15 cellular contexts compared by ENCODE assay signal in genomic region chr2:122525341-122525740, GRCh38.
DNase-seq lines count a peak whose midpoint lies in the region; ATAC-seq and TF ChIP-seq lines count a peak whose summit lies in the region.
"Had no signal": no experiment of that assay in that cellular context is flagged by ENCODE, and none has a peak within 500 bp of the region (broad histone marks: within the 10 kb centered on the region; RNA-seq: fewer than 3 reads in every experiment).

No MANE protein-coding gene starts in this region.

- H4K8ac ChIP-seq in mesenchymal stem cell (ENCODE audit: low read length) = no peak overlapping the region

- H2BK15ac ChIP-seq in mesenchymal stem cell (ENCODE audit: low read depth, poor library complexity, severe bottlenecking) = no peak overlapping the region

- H3K27ac ChIP-seq in mesenchymal stem cell (ENCODE audit: low read length, poor library complexity, severe bottlenecking) = no peak overlapping the region
- H3K27ac ChIP-seq in aorta (ENCODE audit: low read depth in 1 of 2, low read length in 2 of 2) = no peak overlapping the region
- no peak overlapping the region for H3K27ac ChIP-seq in left lung
- no peak overlapping the region for H3K27ac ChIP-seq in OCI-LY7 (ENCODE audit: low read depth, low read length, poor library complexity, severe bottlenecking)
- no peak overlapping the region for H3K27ac ChIP-seq in esophagus muscularis mucosa (replicated peaks in 1 of 4)
- H3K27ac ChIP-seq: 22Rv1; BLaER1 treated with 17β-estradiol and CSF1 and Interleukin-3, amounts not matched to agents 10 nM and 100 nM; GM23248 had no signal

- CTCF ChIA-PET in OCI-LY7 (lab: Charles Lee; ENCODE audit: unreplicated experiment) = no interaction called here

- no peaks in the 10 kb centered on the region for H4K20me1 ChIP-seq in OCI-LY7 (ENCODE audit: insufficient read depth, low read length)
- H4K20me1 ChIP-seq: BLaER1 treated with 17β-estradiol and CSF1 and Interleukin-3, amounts not matched to agents 10 nM and 100 nM had no signal

- ATAC-seq in aorta (ENCODE audit: low FRiP score) (peak; percentile 24), left lung (no peak)

- H4K91ac ChIP-seq in mesenchymal stem cell (ENCODE audit: low read length) = no peak overlapping the region

- POLR2A ChIA-PET in OCI-LY7 (lab: Charles Lee) = no interaction called here

- H3K4ac ChIP-seq in mesenchymal stem cell (ENCODE audit: low read depth in 1 of 2, low read length in 2 of 2) = no peak overlapping the region

- no peak overlapping the region for H2BK12ac ChIP-seq in mesenchymal stem cell (ENCODE audit: low read length in 2 of 2)

- no peaks in the 10 kb centered on the region for H3K79me2 ChIP-seq in OCI-LY7 (ENCODE audit: insufficient read depth, low read depth, low read length)

- H3K27me3 ChIP-seq in mesenchymal stem cell (ENCODE audit: control insufficient read depth in 1 of 2, insufficient read depth in 1 of 2, low read length in 2 of 2) (no peaks in the 10 kb centered on the region), aorta (ENCODE audit: control insufficient read depth in 1 of 2, insufficient read depth in 2 of 2, low read length in 1 of 2) (no peaks in the 10 kb centered on the region), left lung (no peaks in the 10 kb centered on the region), esophagus muscularis mucosa (no peaks in the 10 kb centered on the region)
- H3K27me3 ChIP-seq: BLaER1 treated with 17β-estradiol and CSF1 and Interleukin-3, amounts not matched to agents 10 nM and 100 nM had no signal

- TF ChIP-seq EP300 in esophagus muscularis mucosa (IDR thresholded peaks at IDR 0.05) = no peak

- TF ChIP-seq CTCF in left lung (IDR thresholded peaks at IDR 0.05) (no peak), OCI-LY7 (conservative IDR thresholded peaks at IDR 0.05; ENCODE audit: low read length) (no peak), esophagus muscularis mucosa (IDR thresholded peaks at IDR 0.05) (no peak)

- H2BK120ac ChIP-seq in mesenchymal stem cell (ENCODE audit: low read depth, low read length) = no peak overlapping the region

- H2BK5ac ChIP-seq in mesenchymal stem cell (ENCODE audit: low read depth, low read length, poor library complexity, severe bottlenecking) = no peak overlapping the region

- no peaks in the 10 kb centered on the region for H3K4me1 ChIP-seq in mesenchymal stem cell (ENCODE audit: control insufficient read depth, insufficient read depth, low read depth, low read length)
- no peaks in the 10 kb centered on the region for H3K4me1 ChIP-seq in aorta (ENCODE audit: control insufficient read depth in 1 of 2, insufficient read depth in 2 of 2, low read length in 2 of 2)
- no peaks in the 10 kb centered on the region for H3K4me1 ChIP-seq in left lung
- H3K4me1 ChIP-seq in OCI-LY7 (ENCODE audit: insufficient read depth, low read length, poor library complexity, severe bottlenecking) = no peaks in the 10 kb centered on the region
- H3K4me1 ChIP-seq in esophagus muscularis mucosa = no peaks in the 10 kb centered on the region
- H3K4me1 ChIP-seq: BLaER1 treated with 17β-estradiol and CSF1 and Interleukin-3, amounts not matched to agents 10 nM and 100 nM had no signal

- H2AK5ac ChIP-seq in mesenchymal stem cell (ENCODE audit: low read length, severe bottlenecking) = no peak overlapping the region

- no TSS peak for BruUV-seq in OCI-LY7 (replicated peaks; lab: Mats Ljungman, UMichigan)

- H3K79me1 ChIP-seq in mesenchymal stem cell (replicated peaks; ENCODE audit: low read length, poor library complexity, severe bottlenecking) = no peaks in the 10 kb centered on the region

- no peak overlapping the region for H3K4me2 ChIP-seq in mesenchymal stem cell (ENCODE audit: low read length, poor library complexity, severe bottlenecking)
- H3K4me2 ChIP-seq in OCI-LY7 (ENCODE audit: low read length) = no peak overlapping the region
- H3K4me2 ChIP-seq: BLaER1 treated with 17β-estradiol and CSF1 and Interleukin-3, amounts not matched to agents 10 nM and 100 nM had no signal

- H2AFZ ChIP-seq in mesenchymal stem cell (ENCODE audit: low read depth, low read length) = no peak overlapping the region
- no peak overlapping the region for H2AFZ ChIP-seq in OCI-LY7 (ENCODE audit: low read length)
- H2AFZ ChIP-seq: GM23248 had no signal

- H3K9me3 ChIP-seq in mesenchymal stem cell (ENCODE audit: control insufficient read depth, low read length) (no peaks in the 10 kb centered on the region), aorta (ENCODE audit: control insufficient read depth, low read length) (no peaks in the 10 kb centered on the region), left lung (no peaks in the 10 kb centered on the region), OCI-LY7 (ENCODE audit: low read length) (no peaks in the 10 kb centered on the region), esophagus muscularis mucosa (no peaks in the 10 kb centered on the region)
- H3K9me3 ChIP-seq: BLaER1 treated with 17β-estradiol and CSF1 and Interleukin-3, amounts not matched to agents 10 nM and 100 nM had no signal

- no peak overlapping the region for H3K14ac ChIP-seq in mesenchymal stem cell (ENCODE audit: low read length in 2 of 2)

- 5% methylated on average over 1 of the region's 2 CpGs for WGBS in mesenchymal stem cell
- 14 to 31% methylated on average over 2 of the region's 2 CpGs for WGBS in aorta, 2 donors
- 64% methylated on average over 2 of the region's 2 CpGs for WGBS in esophagus muscularis mucosa

- H3K23ac ChIP-seq in mesenchymal stem cell (ENCODE audit: low read length in 2 of 2) = no peak overlapping the region

- no peak overlapping the region for H3K4me3 ChIP-seq in mesenchymal stem cell (ENCODE audit: insufficient read depth in 1 of 2, low read depth in 1 of 2, low read length in 2 of 2)
- no peak overlapping the region for H3K4me3 ChIP-seq in aorta (ENCODE audit: low read length in 2 of 2)
- H3K4me3 ChIP-seq in left lung = no peak overlapping the region
- H3K4me3 ChIP-seq in OCI-LY7 (ENCODE audit: low read depth, low read length, poor library complexity, severe bottlenecking) = no peak overlapping the region
- H3K4me3 ChIP-seq in esophagus muscularis mucosa = no peak overlapping the region
- H3K4me3 ChIP-seq: BLaER1 treated with 17β-estradiol and CSF1 and Interleukin-3, amounts not matched to agents 10 nM and 100 nM; GM23248 had no signal

- DNase-seq in NCI-H82 (lab: John Stamatoyannopoulos, UW) = peak; percentile 14
- no peak for DNase-seq in NCI-H82 treated with DMSO at 0.1 percent for 48 hours (lab: John Stamatoyannopoulos, UW; ENCODE audit: unreplicated experiment)
- DNase-seq in fibroblast of peridontal ligament (ENCODE audit: extremely low read depth) = peak; percentile 4
- peak; percentile 64 for DNase-seq in mesenchymal stem cell
- no peak for DNase-seq in aorta
- DNase-seq in left lung = no peak
- DNase-seq in OCI-LY7 (ENCODE audit: low spot score) = no peak
- no peak for DNase-seq in esophagus muscularis mucosa (ENCODE audit: extremely low spot score)
- DNase-seq: Calu3; CD4-positive, CD25-positive, alpha-beta regulatory T cell; DMS 273 treated with DMSO at 0.1 percent for 48 hours; GM23248; H7 had no signal

- intact Hi-C loops in aorta (cut with DNase I) = no loop called here
- intact Hi-C loops in left lung (cut with DNase I) = no loop called here
- intact Hi-C loops in OCI-LY7 (cut with micrococcal nuclease; ENCODE audit: unreplicated experiment) = no loop called here
- intact Hi-C loops in esophagus muscularis mucosa (cut with DNase I) = no loop called here

- no peak overlapping the region for H3K9ac ChIP-seq in mesenchymal stem cell (ENCODE audit: low read length)
- H3K9ac ChIP-seq: BLaER1 treated with 17β-estradiol and CSF1 and Interleukin-3, amounts not matched to agents 10 nM and 100 nM; GM23248 had no signal

- H3K9me2 ChIP-seq in OCI-LY7 (ENCODE audit: insufficient read depth, low read length) = no peaks in the 10 kb centered on the region

- H3K36me3 ChIP-seq in mesenchymal stem cell (ENCODE audit: control insufficient read depth in 1 of 2, insufficient read depth in 2 of 2, low read depth in 1 of 2, low read length in 2 of 2) (no peaks in the 10 kb centered on the region), aorta (ENCODE audit: control insufficient read depth in 1 of 2, insufficient read depth in 2 of 2, low read length in 1 of 2) (no peaks in the 10 kb centered on the region), left lung (no peaks in the 10 kb centered on the region), OCI-LY7 (ENCODE audit: insufficient read depth, low read length) (no peaks in the 10 kb centered on the region), esophagus muscularis mucosa (no peaks in the 10 kb centered on the region)
- H3K36me3 ChIP-seq: BLaER1 treated with 17β-estradiol and CSF1 and Interleukin-3, amounts not matched to agents 10 nM and 100 nM had no signal

- TF ChIP-seq POLR2A in esophagus muscularis mucosa (IDR thresholded peaks at IDR 0.05; ENCODE audit: low read depth) = no peak

- peak overlapping the region; percentile 14 to 21 for H3K18ac ChIP-seq in mesenchymal stem cell (ENCODE audit: low read depth in 1 of 2, low read length in 2 of 2)

Comparison
In these comparisons a context has a peak if more than half of its experiments do, and no peak if none do; other contexts are left out.
1. DNase-seq: peak in NCI-H82 (single experiment), fibroblast of peridontal ligament (single experiment) and mesenchymal stem cell (single experiment); none in NCI-H82 treated with DMSO at 0.1 percent for 48 hours (single experiment), aorta (0 of 2), left lung (0 of 2), OCI-LY7 (single experiment) and esophagus muscularis mucosa (single experiment).